1 cellular context compared by ENCODE assay signal in genomic region chr1:205172729-205173366, GRCh38.
TF ChIP-seq lines count a peak whose summit lies in the region.

No MANE protein-coding gene starts in this region.

TF ChIP-seq in WTC11, 78 proteins besides CTCF, POLR2A, EP300 and RAD21 (continued from another document):
- TF ChIP-seq, protein P1, sequence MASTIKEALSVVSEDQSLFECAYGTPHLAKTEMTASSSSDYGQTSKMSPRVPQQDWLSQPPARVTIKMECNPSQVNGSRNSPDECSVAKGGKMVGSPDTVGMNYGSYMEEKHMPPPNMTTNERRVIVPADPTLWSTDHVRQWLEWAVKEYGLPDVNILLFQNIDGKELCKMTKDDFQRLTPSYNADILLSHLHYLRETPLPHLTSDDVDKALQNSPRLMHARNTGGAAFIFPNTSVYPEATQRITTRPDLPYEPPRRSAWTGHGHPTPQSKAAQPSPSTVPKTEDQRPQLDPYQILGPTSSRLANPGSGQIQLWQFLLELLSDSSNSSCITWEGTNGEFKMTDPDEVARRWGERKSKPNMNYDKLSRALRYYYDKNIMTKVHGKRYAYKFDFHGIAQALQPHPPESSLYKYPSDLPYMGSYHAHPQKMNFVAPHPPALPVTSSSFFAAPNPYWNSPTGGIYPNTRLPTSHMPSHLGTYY (CRISPR knock-in tag; IDR thresholded peaks at IDR 0.05), result no peak
- TF ChIP-seq, protein P2, sequence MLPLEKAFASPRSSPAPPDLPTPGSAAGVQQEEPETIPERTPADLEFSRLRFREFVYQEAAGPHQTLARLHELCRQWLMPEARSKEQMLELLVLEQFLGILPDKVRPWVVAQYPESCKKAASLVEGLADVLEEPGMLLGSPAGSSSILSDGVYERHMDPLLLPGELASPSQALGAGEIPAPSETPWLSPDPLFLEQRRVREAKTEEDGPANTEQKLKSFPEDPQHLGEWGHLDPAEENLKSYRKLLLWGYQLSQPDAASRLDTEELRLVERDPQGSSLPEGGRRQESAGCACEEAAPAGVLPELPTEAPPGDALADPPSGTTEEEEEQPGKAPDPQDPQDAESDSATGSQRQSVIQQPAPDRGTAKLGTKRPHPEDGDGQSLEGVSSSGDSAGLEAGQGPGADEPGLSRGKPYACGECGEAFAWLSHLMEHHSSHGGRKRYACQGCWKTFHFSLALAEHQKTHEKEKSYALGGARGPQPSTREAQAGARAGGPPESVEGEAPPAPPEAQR (CRISPR knock-in tag; IDR thresholded peaks at IDR 0.05), result no peak
- TF ChIP-seq ARID4B (CRISPR knock-in tag; IDR thresholded peaks at IDR 0.05; ENCODE audit: borderline replicate concordance) (no peak), ZNF232 (CRISPR knock-in tag; IDR thresholded peaks at IDR 0.05) (no peak)
TF ChIP-seq in WTC11: peak in this region for 0.
